Comparison of ENCODE assay signal across 26 cellular contexts in the genomic region with DNA sequence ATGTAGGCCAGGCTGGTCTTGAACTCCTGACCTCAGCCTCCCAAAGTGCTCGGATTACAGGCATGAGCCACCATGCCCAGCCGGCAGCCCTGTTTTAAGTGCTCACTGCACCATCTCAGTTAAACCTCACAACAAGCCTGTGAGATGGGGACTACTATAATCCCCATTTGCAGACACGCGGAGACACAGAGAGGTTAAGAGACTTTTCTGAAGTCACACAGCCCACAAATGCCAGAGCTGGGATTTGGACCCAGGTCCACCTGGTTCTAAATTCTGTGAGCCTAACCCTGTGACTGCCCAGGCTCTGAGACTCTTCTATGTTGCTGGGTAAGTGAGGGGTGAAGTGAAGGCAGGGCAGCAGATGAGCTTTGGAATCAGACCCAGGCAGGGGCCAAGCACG. TPM values are rescaled to one million over a fixed set of nuclear protein-coding genes. Genes with fewer than 3 reads are reported as not detected.
"Had no signal": no experiment of that assay in that cellular context is flagged by ENCODE, and none has a peak within 500 bp of the region (broad histone marks: within the 10 kb centered on the region; RNA-seq: fewer than 3 reads in every experiment).

No MANE protein-coding gene starts in this region.

- H3K9me3 ChIP-seq: heart left ventricle, mucosa of descending colon, neutrophil, suprapubic skin, thyroid gland had no signal

- H3K27ac ChIP-seq: heart left ventricle, neutrophil, suprapubic skin had no signal

- DNase-seq: effector memory CD4-positive, alpha-beta T cell; heart left ventricle; hippocampal formation; left colon; left ventricle myocardium superior; mammary epithelial cell; naive thymus-derived CD8-positive, alpha-beta T cell; small intestine; stimulated activated CD4-positive, alpha-beta T cell treated with anti-CD3 and anti-CD28 coated beads, Interleukin-12 subunit alpha, Interleukin-12 subunit beta, amount 100 ng/mL, for 4 hours; stimulated activated CD4-positive, alpha-beta T cell treated with anti-CD3 and anti-CD28 coated beads, Interleukin-4, amount 100 ng/mL, for 1 hour; stimulated activated CD8-positive, alpha-beta memory T cell treated with anti-CD3 and anti-CD28 coated beads, Interleukin-4, amount 100 ng/mL, for 48 hours; stimulated activated naive CD8-positive, alpha-beta T cell treated with anti-CD3 and anti-CD28 coated beads, Interleukin-15, Interleukin-2, amounts not matched to agents 100 U/mL and 50 U/mL, for 24 hours had no signal

- H3K27me3 Mint-ChIP-seq: type B pancreatic cell had no signal

- H3K4me3 ChIP-seq: heart left ventricle, mucosa of descending colon, suprapubic skin, thyroid gland had no signal

- H3K9me3 Mint-ChIP-seq: naive thymus-derived CD8-positive, alpha-beta T cell; stimulated activated effector memory CD8-positive, alpha-beta T cell treated with anti-CD3 and anti-CD28 coated beads, Interleukin-12 subunit alpha, Interleukin-12 subunit beta, amount 100 ng/mL, for 72 hours; type B pancreatic cell had no signal

- ATAC-seq: heart left ventricle; left colon; left ventricle myocardium superior; mucosa of descending colon; naive thymus-derived CD8-positive, alpha-beta T cell; stimulated activated effector memory CD8-positive, alpha-beta T cell treated with anti-CD3 and anti-CD28 coated beads, Interleukin-12 subunit alpha, Interleukin-12 subunit beta, amount 100 ng/mL, for 72 hours; stimulated activated naive CD8-positive, alpha-beta T cell treated with anti-CD3 and anti-CD28 coated beads, Interleukin-15, Interleukin-2, amounts not matched to agents 100 U/mL and 50 U/mL, for 24 hours had no signal

- H3K4me3 Mint-ChIP-seq: type B pancreatic cell had no signal

- FAIRE-seq: endometrium, frontal cortex, small intestine, urothelium cell line had no signal

- H3K36me3 Mint-ChIP-seq: naive thymus-derived CD8-positive, alpha-beta T cell; stimulated activated effector memory CD8-positive, alpha-beta T cell treated with anti-CD3 and anti-CD28 coated beads, Interleukin-12 subunit alpha, Interleukin-12 subunit beta, amount 100 ng/mL, for 72 hours; type B pancreatic cell had no signal

RNA-seq across cellular contexts. Expression of a gene that starts 6.4 kb away (rescaled TPM):
- total RNA-seq: fibroblast of lung; frontal cortex; heart left ventricle; left ventricle myocardium superior; naive thymus-derived CD8-positive, alpha-beta T cell; pulmonary artery endothelial cell; thyroid gland had no signal
- polyA plus RNA-seq: fibroblast of lung; naive thymus-derived CD8-positive, alpha-beta T cell had no signal

RNA-seq across cellular contexts. Expression of a gene that starts 37.5 kb away (rescaled TPM):
- total RNA-seq: fibroblast of lung; frontal cortex; glomerular endothelial cell; heart left ventricle; left colon; left ventricle myocardium superior; naive thymus-derived CD8-positive, alpha-beta T cell; osteoblast; pulmonary artery endothelial cell; thyroid gland had no signal
- polyA plus RNA-seq: fibroblast of lung; heart left ventricle; naive thymus-derived CD8-positive, alpha-beta T cell; neural cell had no signal
